ENCODE assay signal across 26 cellular contexts in the genomic region with DNA sequence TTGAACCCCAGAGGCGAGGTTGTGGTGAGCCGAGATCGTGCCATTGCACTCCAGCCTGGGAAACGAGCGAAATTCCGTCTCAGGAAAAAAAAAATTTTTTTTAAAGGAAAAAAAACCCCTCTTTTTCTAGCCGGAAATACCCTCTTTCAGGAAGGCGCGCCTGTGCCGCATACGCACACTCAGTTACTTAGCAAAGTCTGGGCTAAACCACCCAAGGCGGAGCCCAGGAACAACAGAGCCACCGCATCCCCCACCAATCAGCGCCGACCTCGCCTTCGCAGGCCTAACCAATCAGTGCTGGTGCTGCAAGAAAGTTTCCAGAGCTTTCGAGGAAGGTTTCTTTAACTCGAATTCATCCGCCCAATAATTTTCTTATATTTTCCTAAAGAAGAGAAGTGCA.
DNase-seq lines count a peak whose midpoint lies in the region; ATAC-seq, FAIRE-seq and TF ChIP-seq lines count a peak whose summit lies in the region.
"Had no signal": no experiment of that assay in that cellular context is flagged by ENCODE, and none has a peak within 500 bp of the region (broad histone marks: within the 10 kb centered on the region; RNA-seq: fewer than 3 reads in every experiment).

No MANE protein-coding gene starts in this region.

- H3K27me3 ChIP-seq in GM23338 (ENCODE audit: insufficient read depth) (no peaks in the 10 kb centered on the region), endothelial cell of umbilical vein (ENCODE audit: control insufficient read depth in 2 of 2, insufficient read depth in 2 of 2, low read length in 2 of 2) (no peaks in the 10 kb centered on the region)

- no peak overlapping the region for H3K27ac Mint-ChIP-seq in GM23338
- no peak overlapping the region for H3K27ac Mint-ChIP-seq in naive thymus-derived CD8-positive, alpha-beta T cell
- H3K27ac Mint-ChIP-seq: IgD-negative memory B cell had no signal

- dilution Hi-C loops in endothelial cell of umbilical vein (cut with MboI; ENCODE audit: extremely low pct_ligation_motif_present, low sequenced_read_pairs) = no loop called here

- POLR2A ChIA-PET in endothelial cell of umbilical vein (lab: Charles Lee) = no interaction called here
- POLR2A ChIA-PET in naive thymus-derived CD8-positive, alpha-beta T cell (lab: Charles Lee) = no interaction called here

- H3K79me2 ChIP-seq in GM23338 (replicated peaks; ENCODE audit: insufficient read depth) = no peaks in the 10 kb centered on the region
- H3K79me2 ChIP-seq in endothelial cell of umbilical vein (ENCODE audit: control insufficient read depth, insufficient read depth, low read length) = no peaks in the 10 kb centered on the region

- H3K4me2 ChIP-seq in GM23338 (no peak overlapping the region), endothelial cell of umbilical vein (ENCODE audit: insufficient read depth, low read length) (no peak overlapping the region)
- H3K4me2 ChIP-seq: PC-9 had no signal

- H4K20me1 ChIP-seq in GM23338 (replicated peaks; ENCODE audit: insufficient read depth) (no peaks in the 10 kb centered on the region), endothelial cell of umbilical vein (replicated peaks; ENCODE audit: control insufficient read depth, extremely low read depth, insufficient read depth, low read length) (no peaks in the 10 kb centered on the region)

- peaks cover 32% of the 10 kb centered on the region for H3K9me3 Mint-ChIP-seq in GM23338
- H3K9me3 Mint-ChIP-seq in naive thymus-derived CD8-positive, alpha-beta T cell = peaks cover 5 to 54% (median 22%) of the 10 kb centered on the region in 9 donors

- no peak overlapping the region for H3K4me3 Mint-ChIP-seq in GM23338
- no peak overlapping the region for H3K4me3 Mint-ChIP-seq in naive thymus-derived CD8-positive, alpha-beta T cell
- H3K4me3 Mint-ChIP-seq: CD14-positive monocyte, IgD-negative memory B cell had no signal

- no peaks in the 10 kb centered on the region for H3K4me1 ChIP-seq in GM23338 (ENCODE audit: insufficient read depth)
- no peaks in the 10 kb centered on the region for H3K4me1 ChIP-seq in endothelial cell of umbilical vein (ENCODE audit: control insufficient read depth, extremely low read depth, insufficient read depth, low read length)
- H3K4me1 ChIP-seq: Caco-2 had no signal

- H2AFZ ChIP-seq in GM23338 (0 out of 2 replicates have a peak overlapping the region, but pooled peaks have one; percentile 23), endothelial cell of umbilical vein (ENCODE audit: low read depth, low read length) (no peak overlapping the region)
- H2AFZ ChIP-seq: GM23248, PC-9 had no signal

- CTCF ChIA-PET in endothelial cell of umbilical vein (lab: Charles Lee) = no interaction called here

- H3F3A ChIP-seq in GM23338 (replicated peaks; ENCODE audit: low read depth) = no peaks in the 10 kb centered on the region

- no peak for TF ChIP-seq POLR2A in endothelial cell of umbilical vein (IDR thresholded peaks at IDR 0.05; ENCODE audit: low read depth, low read length)

- H3K4me3 ChIP-seq in GM23338 (no peak overlapping the region), endothelial cell of umbilical vein (replicated peaks in 1 of 3; ENCODE audit: insufficient read depth in 1 of 3, low read depth in 1 of 3, low read length in 3 of 3) (no peak overlapping the region)
- H3K4me3 ChIP-seq: GM12878, GM23248, PC-9 had no signal

- H3K27me3 Mint-ChIP-seq in GM23338 (ENCODE audit: insufficient read depth, low read depth, poor library complexity) = no peaks in the 10 kb centered on the region
- H3K27me3 Mint-ChIP-seq in naive thymus-derived CD8-positive, alpha-beta T cell = no peaks in the 10 kb centered on the region
- H3K27me3 Mint-ChIP-seq: IgD-negative memory B cell had no signal

- BruUV-seq in endothelial cell of umbilical vein (replicated peaks; lab: Mats Ljungman, UMichigan) = no TSS peak

- H3K9me1 ChIP-seq in endothelial cell of umbilical vein (replicated peaks; ENCODE audit: control insufficient read depth, extremely low read depth, insufficient read depth, low read length) = no peaks in the 10 kb centered on the region

- FAIRE-seq in endothelial cell of umbilical vein (lab: Jason Lieb, UNC) = peak; percentile 24
- FAIRE-seq: GM12878, GM19239, HTR-8/SVneo had no signal

- no peak overlapping the region for H3K9ac ChIP-seq in endothelial cell of umbilical vein (replicated peaks; ENCODE audit: extremely low read depth, insufficient read depth, low read length)
- H3K9ac ChIP-seq: GM23248 had no signal

- DNase-seq in GM23338 (ENCODE audit: low spot score) = no peak
- no peak for DNase-seq in endothelial cell of umbilical vein (ENCODE audit: low read depth, low spot score)
- no peak for DNase-seq in naive thymus-derived CD8-positive, alpha-beta T cell
- peak; percentile 13 for DNase-seq in ureter (ENCODE audit: low spot score)
- DNase-seq in head of caudate nucleus = no peak
- DNase-seq in HUDEP-2 (lab: John Stamatoyannopoulos, UW; ENCODE audit: unreplicated experiment in 76 of 76) = no peak
- no peak for DNase-seq in COR-L47 (lab: John Stamatoyannopoulos, UW)
- DNase-seq: ACHN, AML-193, Caco-2, DMS153, GM23248, HCEC 1CT, Karpas-422, NCI-H1436, NCI-H1930, NCI-H526, PC-9, SIG-M5 had no signal

- H3K36me3 Mint-ChIP-seq in GM23338 (ENCODE audit: low read depth) = peaks cover 17% of the 10 kb centered on the region
- peaks cover 0 to 8% (median 0%) of the 10 kb centered on the region in 3 donors for H3K36me3 Mint-ChIP-seq in naive thymus-derived CD8-positive, alpha-beta T cell
- H3K36me3 Mint-ChIP-seq: CD14-positive monocyte, IgD-negative memory B cell had no signal

- no peaks in the 10 kb centered on the region; the same call in 1 of the 2 replicates for H3K9me2 ChIP-seq in GM23338 (ENCODE audit: insufficient read depth)

- H3K4me1 Mint-ChIP-seq in GM23338 = no peaks in the 10 kb centered on the region
- no peaks in the 10 kb centered on the region for H3K4me1 Mint-ChIP-seq in naive thymus-derived CD8-positive, alpha-beta T cell
- H3K4me1 Mint-ChIP-seq: CD14-positive monocyte, IgD-negative memory B cell had no signal

- intact Hi-C loops in endothelial cell of umbilical vein (cut with micrococcal nuclease) = no loop called here
- intact Hi-C loops in head of caudate nucleus (cut with DNase I) = no loop called here

- H3K36me3 ChIP-seq in GM23338 (ENCODE audit: insufficient read depth) (no peaks in the 10 kb centered on the region), endothelial cell of umbilical vein (ENCODE audit: control insufficient read depth in 2 of 2, extremely low read depth in 1 of 2, insufficient read depth in 2 of 2, low read length in 2 of 2) (no peaks in the 10 kb centered on the region)

- no peak for TF ChIP-seq CTCF in GM23338 (conservative IDR thresholded peaks at IDR 0.05; ENCODE audit: low read depth in 2 of 2)
- no peak for TF ChIP-seq CTCF in endothelial cell of umbilical vein (IDR thresholded peaks at IDR 0.05; ENCODE audit: extremely low read depth in 1 of 2, insufficient read depth in 1 of 2, low read depth in 1 of 2, low read length in 2 of 2)

- H3K9me3 ChIP-seq in endothelial cell of umbilical vein (replicated peaks; ENCODE audit: control insufficient read depth, insufficient read depth, low read length) = peaks cover 2% of the 10 kb centered on the region

- ATAC-seq in GM23338 = no peak
- peak; percentile 53 to 57 for ATAC-seq in naive thymus-derived CD8-positive, alpha-beta T cell
- ATAC-seq: GM12878 had no signal

- H3K27ac ChIP-seq in GM23338 (ENCODE audit: low read depth) (no peak overlapping the region), endothelial cell of umbilical vein (ENCODE audit: insufficient read depth, low read depth, low read length) (no peak overlapping the region)
- H3K27ac ChIP-seq: GM23248, HL-60, PC-9, RWPE1 had no signal

TF ChIP-seq in GM23338, 12 proteins besides CTCF, POLR2A, EP300 and RAD21 (continues in another document):
- no peak for TF ChIP-seq EZH2phosphoT487 (IDR thresholded peaks at IDR 0.05; ENCODE audit: unreplicated experiment)
- no peak for TF ChIP-seq POLR2AphosphoS5 (IDR thresholded peaks at IDR 0.05; ENCODE audit: low read depth)
- TF ChIP-seq NANOG (IDR thresholded peaks at IDR 0.05; ENCODE audit: borderline replicate concordance) = no peak
- no peak for TF ChIP-seq STAT1 (IDR thresholded peaks at IDR 0.05; ENCODE audit: unreplicated experiment)
- no peak for TF ChIP-seq CREB1 (CRISPR knock-in tag; IDR thresholded peaks at IDR 0.05; ENCODE audit: low read depth)
- no peak for TF ChIP-seq ZNF331 (CRISPR knock-in tag; IDR thresholded peaks at IDR 0.05; ENCODE audit: low read depth)

TF ChIP-seq in endothelial cell of umbilical vein, 7 proteins besides CTCF, POLR2A, EP300 and RAD21:
- no peak for TF ChIP-seq EZH2 (IDR thresholded peaks at IDR 0.05; ENCODE audit: borderline replicate concordance, low read depth, low read length, severe bottlenecking)
- no peak for TF ChIP-seq POLR2AphosphoS5 (IDR thresholded peaks at IDR 0.05; ENCODE audit: insufficient read depth, low read depth, low read length)
- no peak for TF ChIP-seq JUN (IDR thresholded peaks at IDR 0.05; ENCODE audit: borderline replicate concordance, insufficient read depth, insufficient read length, low read depth)
- no peak for TF ChIP-seq FOS (IDR thresholded peaks at IDR 0.05; ENCODE audit: borderline replicate concordance, insufficient read depth, low read length)
- no peak for TF ChIP-seq GATA2 (IDR thresholded peaks at IDR 0.05; ENCODE audit: insufficient read depth, insufficient read length, low read depth, low read length)
